ENCODE assay signal across 1 cellular context in genomic region chr19:18651738-18652137, GRCh38.
TF ChIP-seq lines count a peak whose summit lies in the region.

No MANE protein-coding gene starts in this region.

TF ChIP-seq in IMR-90, 13 proteins besides CTCF, POLR2A, EP300 and RAD21:
- TF ChIP-seq MAZ (IDR thresholded peaks at IDR 0.05; ENCODE audit: borderline replicate concordance, low read depth, low read length) (no peak), RCOR1 (IDR thresholded peaks at IDR 0.05; ENCODE audit: insufficient replicate concordance, low read length) (no peak), CEBPB (IDR thresholded peaks at IDR 0.05; ENCODE audit: low read depth, low read length) (no peak), NFE2L2 (IDR thresholded peaks at IDR 0.05; ENCODE audit: low read depth, low read length) (no peak), MXI1 (IDR thresholded peaks at IDR 0.05; ENCODE audit: borderline replicate concordance, low read depth, low read length) (no peak), SMC3 (IDR thresholded peaks at IDR 0.05; ENCODE audit: low read depth, low read length) (no peak)
- TF ChIP-seq, protein P1, sequence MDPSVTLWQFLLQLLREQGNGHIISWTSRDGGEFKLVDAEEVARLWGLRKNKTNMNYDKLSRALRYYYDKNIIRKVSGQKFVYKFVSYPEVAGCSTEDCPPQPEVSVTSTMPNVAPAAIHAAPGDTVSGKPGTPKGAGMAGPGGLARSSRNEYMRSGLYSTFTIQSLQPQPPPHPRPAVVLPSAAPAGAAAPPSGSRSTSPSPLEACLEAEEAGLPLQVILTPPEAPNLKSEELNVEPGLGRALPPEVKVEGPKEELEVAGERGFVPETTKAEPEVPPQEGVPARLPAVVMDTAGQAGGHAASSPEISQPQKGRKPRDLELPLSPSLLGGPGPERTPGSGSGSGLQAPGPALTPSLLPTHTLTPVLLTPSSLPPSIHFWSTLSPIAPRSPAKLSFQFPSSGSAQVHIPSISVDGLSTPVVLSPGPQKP (IDR thresholded peaks at IDR 0.05; ENCODE audit: borderline replicate concordance, low read depth, low read length) = no peak
